ENCODE assay signal across 8 cellular contexts in genomic region chr21:33071878-33072306, GRCh38. TPM values are rescaled to one million over a fixed set of nuclear protein-coding genes. Genes with fewer than 3 reads are reported as not detected.
DNase-seq lines count a peak whose midpoint lies in the region; ATAC-seq, FAIRE-seq and TF ChIP-seq lines count a peak whose summit lies in the region.

No MANE protein-coding gene starts in this region.

- H3K27me3 ChIP-seq in Panc1 (ENCODE audit: control insufficient read depth, insufficient read depth, low read length): peaks cover 18% of the 10 kb centered on the region
- peaks cover 0 to 55% (median 6%) of the 10 kb centered on the region in 4 donors for H3K27me3 ChIP-seq in pancreas

- no peaks in the 10 kb centered on the region for H3K4me1 ChIP-seq in Panc1 (ENCODE audit: control insufficient read depth, insufficient read depth, low read length)
- peaks cover 0 to 8% (median 8%) of the 10 kb centered on the region in 3 donors for H3K4me1 ChIP-seq in pancreas

- POLR2A ChIA-PET in Panc1 (lab: Charles Lee): no interaction called here

- intact Hi-C loops in Panc1 (cut with micrococcal nuclease; ENCODE audit: unreplicated experiment) (no loop called here), pancreas (cut with DNase I) (no loop called here)

- H3K9me3 ChIP-seq in Panc1 (ENCODE audit: control insufficient read depth, insufficient read depth, low read depth, low read length) (no peaks in the 10 kb centered on the region), pancreas (no peaks in the 10 kb centered on the region)

- peak overlapping the region; percentile 31 to 46 for H3K4me3 ChIP-seq in Panc1 (ENCODE audit: low read depth in 2 of 2, low read length in 2 of 2)
- H3K4me3 ChIP-seq in pancreas: peak overlapping the region in 2 of 4 donors; percentile 26 to 49

- no peak for TF ChIP-seq CTCF in Panc1 (IDR thresholded peaks at IDR 0.05)
- no peak for TF ChIP-seq CTCF in pancreas (IDR thresholded peaks at IDR 0.05)

- no peak for TF ChIP-seq POLR2A in erythroblast (IDR thresholded peaks at IDR 0.05; ENCODE audit: low read length)

- ATAC-seq in Panc1 (peak; percentile 36; the same call in 1 of the 2 replicates), pancreas (peak in 3 of 4 donors; percentile 20 to 42 (median 37)), HG03039 (IDR thresholded peaks at IDR 0.05; ENCODE audit: unreplicated experiment) (no peak), GM21423 (IDR thresholded peaks at IDR 0.05; ENCODE audit: unreplicated experiment) (no peak)

- in situ Hi-C loops in Panc1 (cut with HindIII; ENCODE audit: low pct_unique_long_range_greater_than_20kb, low sequenced_read_pairs): no loop called here

- 3% methylated on average over 33 of the region's 33 CpGs for WGBS in pancreas, 2 donors

- no TSS peak for BruUV-seq in Panc1 (replicated peaks; lab: Mats Ljungman, UMichigan)

- H3K27ac ChIP-seq in Panc1 (ENCODE audit: low read length) (no peak overlapping the region), pancreas (no peak overlapping the region)

- H3K36me3 ChIP-seq in Panc1 (ENCODE audit: control insufficient read depth, insufficient read depth, low read length): no peaks in the 10 kb centered on the region
- H3K36me3 ChIP-seq in pancreas: no peaks in the 10 kb centered on the region

- DNase-seq in EL (peak; percentile 21), Panc1 (ENCODE audit: low read depth, low spot score) (no peak), erythroblast (lab: John Stamatoyannopoulos, UW) (peak; percentile 62 to 71), pancreas (no peak), NCI-H187 treated with DMSO at 0.1 percent for 48 hours (lab: John Stamatoyannopoulos, UW) (no peak), NCI-H146 treated with DMSO at 0.1 percent for 48 hours (lab: John Stamatoyannopoulos, UW; ENCODE audit: unreplicated experiment) (no peak)

- CTCF ChIA-PET in Panc1 (lab: Charles Lee): no interaction called here

- no peak for FAIRE-seq in pancreas (lab: Jason Lieb, UNC)

RNA-seq across cellular contexts. Expression of gene OLIG1, which starts 2.0 kb away (rescaled TPM):
- total RNA-seq in Panc1 (2021; ENCODE audit: unreplicated experiment) (0.21 TPM), pancreas (under 1 TPM in 4 of 6 donors, not detected in 2; 0.14 to 0.51 (median 0.22) TPM)
- not detected for polyA plus RNA-seq in Panc1 (2012; ENCODE audit: insufficient read length)
- polyA plus RNA-seq in pancreas: under 1 TPM in 1 of 2 donors, not detected in 1; 0.09 TPM

RNA-seq across cellular contexts. Expression of gene OLIG2, which starts 46.2 kb away (rescaled TPM):
- total RNA-seq in Panc1 (2021; ENCODE audit: unreplicated experiment): not detected
- polyA plus RNA-seq in Panc1 (2012; ENCODE audit: insufficient read length): not detected
- under 1 TPM in 1 of 6 donors, not detected in 5; 0.06 TPM for total RNA-seq in pancreas
- polyA plus RNA-seq in pancreas: not detected

Comparison
In these comparisons a context has a peak if more than half of its experiments do, and no peak if none do; other contexts are left out.
1. DNase-seq: peak in EL (single experiment) and erythroblast (2 of 2); none in Panc1 (single experiment), pancreas (0 of 6), NCI-H187 treated with DMSO at 0.1 percent for 48 hours (single experiment) and NCI-H146 treated with DMSO at 0.1 percent for 48 hours (single experiment).
2. ATAC-seq: peak in Panc1 (single experiment) and pancreas (3 of 4); none in HG03039 (single experiment) and GM21423 (single experiment).